In genomic region chr7:50799873-50800272, GRCh38 we compare ENCODE assay signal across 6 cellular contexts.
"Had no signal": no experiment of that assay in that cellular context is flagged by ENCODE, and none has a peak within 500 bp of the region (broad histone marks: within the 10 kb centered on the region; RNA-seq: fewer than 3 reads in every experiment).

No MANE protein-coding gene starts in this region.

- H2AFZ ChIP-seq: GM23338 had no signal

- FAIRE-seq: HTR-8/SVneo had no signal

- ATAC-seq: GM23338 had no signal

- H3K4me2 ChIP-seq: GM23338 had no signal

- H3K4me3 ChIP-seq: GM23338 had no signal

- DNase-seq: H9, HCEC 1CT, IMR-90, KBM-7 had no signal
